ENCODE assay signal across 28 cellular contexts in the genomic region with DNA sequence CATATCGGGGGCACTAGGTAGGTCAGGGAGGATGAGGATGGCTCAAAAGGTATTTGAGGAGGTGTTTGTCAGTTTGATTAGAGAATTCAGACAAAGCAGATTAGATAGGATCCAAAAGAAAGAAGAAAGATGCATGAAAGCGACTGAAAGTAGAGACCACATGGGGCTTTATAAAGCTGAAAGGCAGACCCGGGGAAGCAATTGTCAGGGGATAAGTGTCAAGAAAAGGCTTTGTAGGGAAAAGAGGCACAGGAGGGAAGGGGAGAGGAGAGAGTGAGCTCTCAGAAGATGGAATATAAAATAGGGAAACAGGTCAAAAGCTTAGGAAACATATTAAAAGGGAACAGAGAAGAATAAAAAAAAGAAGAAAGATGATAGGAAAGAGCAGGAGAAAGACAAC.
"Had no signal": no experiment of that assay in that cellular context is flagged by ENCODE, and none has a peak within 500 bp of the region (broad histone marks: within the 10 kb centered on the region; RNA-seq: fewer than 3 reads in every experiment).

No MANE protein-coding gene starts in this region.

- H3K4me3 ChIP-seq: ovary, psoas muscle, right lobe of liver, sigmoid colon, stomach, thoracic aorta, thyroid gland, tibial nerve, upper lobe of left lung had no signal

- H3K27ac Mint-ChIP-seq: naive B cell; natural killer cell treated with Interleukin-12 subunit alpha and Interleukin-12 subunit beta and Interleukin-15 and Interleukin-18, amount 100 ng/mL, for 72 hours; nephron progenitor cell; progenitor cell of endocrine pancreas; stimulated activated effector memory CD8-positive, alpha-beta T cell treated with anti-CD3 and anti-CD28 coated beads, Interleukin-12 subunit alpha, Interleukin-12 subunit beta, amount 100 ng/mL, for 72 hours; stimulated activated naive B cell treated with anti-CD40 and anti-IgM and Interleukin-4, amounts not matched to agents 10 μg/mL and 1 μg/mL and 100 μg/mL, for 72 hours; stimulated activated naive CD8-positive, alpha-beta T cell treated with anti-CD3 and anti-CD28 coated beads, Interleukin-15, Interleukin-2, amounts not matched to agents 100 ng/mL and 50 ng/mL, for 24 hours had no signal

- H3K9me3 Mint-ChIP-seq: naive thymus-derived CD8-positive, alpha-beta T cell; natural killer cell treated with Interleukin-12 subunit alpha and Interleukin-12 subunit beta and Interleukin-15 and Interleukin-18, amount 100 ng/mL, for 72 hours; nephron progenitor cell; stimulated activated effector memory CD8-positive, alpha-beta T cell treated with anti-CD3 and anti-CD28 coated beads, Interleukin-12 subunit alpha, Interleukin-12 subunit beta, amount 100 ng/mL, for 72 hours; stimulated activated naive B cell treated with anti-CD40 and anti-IgM and Interleukin-4, amounts not matched to agents 10 μg/mL and 1 μg/mL and 100 μg/mL, for 72 hours; stimulated activated naive CD8-positive, alpha-beta T cell treated with anti-CD3 and anti-CD28 coated beads, Interleukin-15, Interleukin-2, amounts not matched to agents 100 ng/mL and 50 ng/mL, for 24 hours had no signal

- H2AFZ ChIP-seq: parathyroid adenoma had no signal

- H3K36me3 Mint-ChIP-seq: naive B cell; naive thymus-derived CD8-positive, alpha-beta T cell; natural killer cell treated with Interleukin-12 subunit alpha and Interleukin-12 subunit beta and Interleukin-15 and Interleukin-18, amount 100 ng/mL, for 72 hours; stimulated activated effector memory CD8-positive, alpha-beta T cell treated with anti-CD3 and anti-CD28 coated beads, Interleukin-12 subunit alpha, Interleukin-12 subunit beta, amount 100 ng/mL, for 72 hours; stimulated activated naive B cell treated with anti-CD40 and anti-IgM and Interleukin-4, amounts not matched to agents 10 μg/mL and 1 μg/mL and 100 μg/mL, for 72 hours had no signal

- H3K27me3 ChIP-seq: ovary, right lobe of liver, sigmoid colon, thyroid gland, tibial nerve, upper lobe of left lung had no signal

- H3K27ac ChIP-seq: ovary, parathyroid adenoma, psoas muscle, right lobe of liver, sigmoid colon, stomach, thoracic aorta, thyroid gland, tibial nerve, upper lobe of left lung had no signal

- H3K4me1 ChIP-seq: parathyroid adenoma, psoas muscle, right lobe of liver, stomach, thyroid gland, tibial nerve, upper lobe of left lung had no signal

- H3K9ac ChIP-seq: parathyroid adenoma had no signal

- H3K36me3 ChIP-seq: ovary, right lobe of liver, sigmoid colon, stomach, thoracic aorta, thyroid gland, tibial nerve, upper lobe of left lung had no signal

- H3K9me3 ChIP-seq: ovary, psoas muscle, right lobe of liver, sigmoid colon, stomach, thoracic aorta, thyroid gland, tibial nerve, upper lobe of left lung had no signal

- H3K4me1 Mint-ChIP-seq: naive B cell; naive thymus-derived CD8-positive, alpha-beta T cell; stimulated activated effector memory CD8-positive, alpha-beta T cell treated with anti-CD3 and anti-CD28 coated beads, Interleukin-12 subunit alpha, Interleukin-12 subunit beta, amount 100 ng/mL, for 72 hours; stimulated activated naive B cell treated with anti-CD40 and anti-IgM and Interleukin-4, amounts not matched to agents 10 μg/mL and 1 μg/mL and 100 μg/mL, for 72 hours had no signal

- H3K27me3 Mint-ChIP-seq: stimulated activated naive B cell treated with anti-CD40 and anti-IgM and Interleukin-4, amounts not matched to agents 10 μg/mL and 1 μg/mL and 100 μg/mL, for 72 hours had no signal

- ATAC-seq: naive thymus-derived CD8-positive, alpha-beta T cell; natural killer cell treated with Interleukin-12 subunit alpha and Interleukin-12 subunit beta and Interleukin-15 and Interleukin-18, amount 100 ng/mL, for 72 hours; psoas muscle; right cardiac atrium; right lobe of liver; stimulated activated effector memory CD8-positive, alpha-beta T cell treated with anti-CD3 and anti-CD28 coated beads, Interleukin-12 subunit alpha, Interleukin-12 subunit beta, amount 100 ng/mL, for 72 hours; stimulated activated naive B cell treated with anti-CD40 and anti-IgM and Interleukin-4, amounts not matched to agents 10 μg/mL and 1 μg/mL and 100 μg/mL, for 72 hours had no signal

- H3K4me3 Mint-ChIP-seq: naive thymus-derived CD8-positive, alpha-beta T cell; natural killer cell treated with Interleukin-12 subunit alpha and Interleukin-12 subunit beta and Interleukin-15 and Interleukin-18, amount 100 ng/mL, for 72 hours; nephron progenitor cell; stimulated activated effector memory CD8-positive, alpha-beta T cell treated with anti-CD3 and anti-CD28 coated beads, Interleukin-12 subunit alpha, Interleukin-12 subunit beta, amount 100 ng/mL, for 72 hours; stimulated activated naive B cell treated with anti-CD40 and anti-IgM and Interleukin-4, amounts not matched to agents 10 μg/mL and 1 μg/mL and 100 μg/mL, for 72 hours; stimulated activated naive CD8-positive, alpha-beta T cell treated with anti-CD3 and anti-CD28 coated beads, Interleukin-15, Interleukin-2, amounts not matched to agents 100 ng/mL and 50 ng/mL, for 24 hours had no signal

- DNase-seq: naive B cell; naive thymus-derived CD8-positive, alpha-beta T cell; nephron progenitor cell; occipital lobe; ovary; posterior cingulate gyrus; psoas muscle; right cardiac atrium; right lobe of liver; sigmoid colon; small intestine; stimulated activated CD4-positive, alpha-beta T cell treated with anti-CD3 and anti-CD28 coated beads, Interleukin-15, amount 100 ng/mL, for 24 hours; stimulated activated CD4-positive, alpha-beta T cell treated with anti-CD3 and anti-CD28 coated beads, Interleukin-2, amount 100 ng/mL, for 24 hours; stimulated activated CD4-positive, alpha-beta T cell treated with anti-CD3 and anti-CD28 coated beads, Interleukin-2, amount 100 ng/mL, for 48 hours; stimulated activated CD4-positive, alpha-beta T cell treated with anti-CD3 and anti-CD28 coated beads, Interleukin-4, amount 100 ng/mL, for 24 hours; stimulated activated naive B cell treated with anti-CD40 and anti-IgM and Interleukin-4, amounts not matched to agents 10 μg/mL and 1 μg/mL and 100 μg/mL, for 72 hours; stimulated activated naive CD4-positive, alpha-beta T cell treated with Interleukin-2 at 50 U/mL for 16 hours; stomach; thyroid gland; trophoblast cell; upper lobe of left lung had no signal
